15 cellular contexts compared by ENCODE assay signal in genomic region chr1:174448964-174449363, GRCh38. TPM values are rescaled to one million over a fixed set of nuclear protein-coding genes. Genes with fewer than 3 reads are reported as not detected.
DNase-seq lines count a peak whose midpoint lies in the region; ATAC-seq and TF ChIP-seq lines count a peak whose summit lies in the region.
"Had no signal": no experiment of that assay in that cellular context is flagged by ENCODE, and none has a peak within 500 bp of the region (broad histone marks: within the 10 kb centered on the region; RNA-seq: fewer than 3 reads in every experiment).

No MANE protein-coding gene starts in this region.

- POLR2A ChIA-PET in activated CD4-positive, alpha-beta memory T cell treated with anti-CD3 and anti-CD28 coated beads, Interleukin-2, amount 10 ng/mL, durations not matched to agents 7 days and 5 days (lab: Charles Lee): no interaction called here

- H3K27me3 ChIP-seq in adrenal gland: no peaks in the 10 kb centered on the region
- H3K27me3 ChIP-seq in dorsolateral prefrontal cortex: no peaks in the 10 kb centered on the region
- no peaks in the 10 kb centered on the region for H3K27me3 ChIP-seq in smooth muscle cell (ENCODE audit: low read depth)

- H3K9me3 Mint-ChIP-seq in activated CD4-positive, alpha-beta memory T cell treated with anti-CD3 and anti-CD28 coated beads, Interleukin-2, amount 10 ng/mL, durations not matched to agents 7 days and 5 days: no peaks in the 10 kb centered on the region
- H3K9me3 Mint-ChIP-seq in chondrocyte (ENCODE audit: low read depth): peaks cover 6% of the 10 kb centered on the region
- H3K9me3 Mint-ChIP-seq: H9 had no signal

- no peak overlapping the region for H3K4me3 ChIP-seq in adrenal gland
- peak overlapping the region in 25 of 59 donors; percentile 3 to 57 (median 34) for H3K4me3 ChIP-seq in dorsolateral prefrontal cortex
- H3K4me3 ChIP-seq in smooth muscle cell: no peak overlapping the region
- H3K4me3 ChIP-seq: PC-9 had no signal

- H3K4me1 Mint-ChIP-seq in activated CD4-positive, alpha-beta memory T cell treated with anti-CD3 and anti-CD28 coated beads, Interleukin-2, amount 10 ng/mL, durations not matched to agents 7 days and 5 days: no peaks in the 10 kb centered on the region
- H3K4me1 Mint-ChIP-seq in chondrocyte (ENCODE audit: low read depth): peaks cover 10% of the 10 kb centered on the region

- in situ Hi-C loops in G401 (cut with HindIII; ENCODE audit: low sequenced_read_pairs): no loop called here

- CTCF ChIA-PET in activated CD4-positive, alpha-beta memory T cell treated with anti-CD3 and anti-CD28 coated beads, Interleukin-2, amount 10 ng/mL, durations not matched to agents 7 days and 5 days (lab: Charles Lee): no interaction called here

- H3K27ac Mint-ChIP-seq in activated CD4-positive, alpha-beta memory T cell treated with anti-CD3 and anti-CD28 coated beads, Interleukin-2, amount 10 ng/mL, durations not matched to agents 7 days and 5 days: no peak overlapping the region
- H3K27ac Mint-ChIP-seq in chondrocyte (ENCODE audit: unreplicated experiment): no peak overlapping the region

- H2AFZ ChIP-seq in smooth muscle cell (ENCODE audit: low read depth): no peak overlapping the region
- H2AFZ ChIP-seq: PC-9 had no signal

- no peak overlapping the region for H3K4me2 ChIP-seq in smooth muscle cell
- H3K4me2 ChIP-seq: PC-9 had no signal

- TF ChIP-seq POLR2A in adrenal gland (IDR thresholded peaks at IDR 0.05): no peak

- H3K4me1 ChIP-seq in adrenal gland (replicated peaks in 1 of 2) (peaks cover 0 to 8% of the 10 kb centered on the region in 2 donors), smooth muscle cell (ENCODE audit: low read depth) (no peaks in the 10 kb centered on the region)

- H3K4me3 Mint-ChIP-seq in activated CD4-positive, alpha-beta memory T cell treated with anti-CD3 and anti-CD28 coated beads, Interleukin-2, amount 10 ng/mL, durations not matched to agents 7 days and 5 days: no peak overlapping the region
- H3K4me3 Mint-ChIP-seq in chondrocyte (ENCODE audit: unreplicated experiment): no peak overlapping the region
- H3K4me3 Mint-ChIP-seq: H9 had no signal

- intact Hi-C loops in adrenal gland (cut with DNase I): no loop called here
- intact Hi-C loops in dorsolateral prefrontal cortex (cut with DNase I): no loop called here

- H4K20me1 ChIP-seq in smooth muscle cell (ENCODE audit: low read depth): no peaks in the 10 kb centered on the region

- H3K27me3 Mint-ChIP-seq in activated CD4-positive, alpha-beta memory T cell treated with anti-CD3 and anti-CD28 coated beads, Interleukin-2, amount 10 ng/mL, durations not matched to agents 7 days and 5 days: no peaks in the 10 kb centered on the region
- H3K27me3 Mint-ChIP-seq in chondrocyte (ENCODE audit: low read depth): no peaks in the 10 kb centered on the region

- peak overlapping the region in 1 of 5 donors; percentile 27 for H3K27ac ChIP-seq in adrenal gland
- H3K27ac ChIP-seq in dorsolateral prefrontal cortex: peak overlapping the region in 30 of 59 donors; percentile 3 to 68 (median 35)
- H3K27ac ChIP-seq in smooth muscle cell (ENCODE audit: low read depth): no peak overlapping the region
- H3K27ac ChIP-seq: C4-2B, PC-9 had no signal

- H3K9me3 ChIP-seq in adrenal gland (replicated peaks in 1 of 3) (no peaks in the 10 kb centered on the region), smooth muscle cell (replicated peaks; ENCODE audit: low read depth) (no peaks in the 10 kb centered on the region)

- TF ChIP-seq CTCF in adrenal gland (IDR thresholded peaks at IDR 0.05) (no peak), dorsolateral prefrontal cortex (IDR thresholded peaks at IDR 0.05 in 54 of 56, conservative IDR thresholded peaks at IDR 0.05 in 2 of 56; ENCODE audit: low read depth in 1 of 56, partially characterized antibody in 56 of 56) (no peak), smooth muscle cell (IDR thresholded peaks at IDR 0.05; ENCODE audit: borderline replicate concordance, insufficient read depth, poor library complexity, severe bottlenecking) (no peak), chondrocyte (IDR thresholded peaks at IDR 0.05) (no peak)

- no peaks in the 10 kb centered on the region for H3K36me3 Mint-ChIP-seq in activated CD4-positive, alpha-beta memory T cell treated with anti-CD3 and anti-CD28 coated beads, Interleukin-2, amount 10 ng/mL, durations not matched to agents 7 days and 5 days (ENCODE audit: low read depth)
- no peaks in the 10 kb centered on the region for H3K36me3 Mint-ChIP-seq in chondrocyte (ENCODE audit: low read depth)

- H3K36me3 ChIP-seq in adrenal gland (replicated peaks in 1 of 2): no peaks in the 10 kb centered on the region
- H3K36me3 ChIP-seq in smooth muscle cell (ENCODE audit: low read depth): no peaks in the 10 kb centered on the region

- 47 to 65% (median 57%) methylated on average over 5 of the region's 5 CpGs for WGBS in adrenal gland, 4 donors
- WGBS in smooth muscle cell (ENCODE audit: low lambda C conversion rate): 96% methylated on average over 5 of the region's 5 CpGs

- no peaks in the 10 kb centered on the region for H3K79me2 ChIP-seq in smooth muscle cell (ENCODE audit: low read depth)

- H3F3A ChIP-seq in smooth muscle cell (ENCODE audit: low read depth): no peaks in the 10 kb centered on the region

- DNase-seq in G401 (ENCODE audit: low spot score): peak; percentile 58
- peak in 4 of 7 donors; percentile 8 to 57 (median 19) for DNase-seq in adrenal gland
- DNase-seq in dorsolateral prefrontal cortex: peak in 2 of 10 donors; percentile 10 to 38
- peak; percentile 5 for DNase-seq in iris pigment epithelial cell (ENCODE audit: low read depth)
- DNase-seq in smooth muscle cell (lab: John Stamatoyannopoulos, UW; ENCODE audit: unreplicated experiment): no peak
- DNase-seq in activated CD4-positive, alpha-beta memory T cell treated with anti-CD3 and anti-CD28 coated beads, Interleukin-2, amount 10 ng/mL, durations not matched to agents 7 days and 5 days: no peak
- DNase-seq in chondrocyte (ENCODE audit: low spot score): no peak
- DNase-seq: EL, H9, KBM-7, NCI-H1694, NCI-H345, PC-9 had no signal

- H3K9ac ChIP-seq in smooth muscle cell (ENCODE audit: low read depth): no peak overlapping the region

- ATAC-seq in HG03108 (IDR thresholded peaks at IDR 0.05; ENCODE audit: unreplicated experiment): no peak

RNA-seq across cellular contexts. Expression of gene GPR52, which starts 1.2 kb away (rescaled TPM):
- not detected in 2 replicates for total RNA-seq in G401 (2014; rRNA removed; shearing (Covaris generic))
- 1 to 10 TPM in 2 of 8 donors, under 1 TPM in 4, not detected in 2; 0.42 to 2.8 (median 0.79) TPM for total RNA-seq in adrenal gland
- polyA plus RNA-seq in adrenal gland: under 1 TPM in 1 of 3 donors, not detected in 2; 0.24 TPM
- 10 to 100 TPM in 19 of 120 experiments, 1 to 10 TPM in 101; 2.5 to 17.6 (median 7.9) TPM for total RNA-seq in dorsolateral prefrontal cortex
- total RNA-seq in smooth muscle cell: 0.54 and 1.8 TPM in 2 replicates
- polyA plus RNA-seq in smooth muscle cell: not detected in 2 replicates
- total RNA-seq in activated CD4-positive, alpha-beta memory T cell treated with anti-CD3 and anti-CD28 coated beads, Interleukin-2, amount 10 ng/mL, durations not matched to agents 7 days and 5 days: 1 to 10 TPM; 1.2 to 1.6 TPM
- 0.74 to 1.7 TPM (median 1.0 TPM) in 3 replicates for total RNA-seq in chondrocyte

Comparison
In these comparisons a context has a peak if more than half of its experiments do, and no peak if none do; other contexts are left out.
1. DNase-seq: peak in G401 (single experiment), adrenal gland (4 of 7) and iris pigment epithelial cell (single experiment); none in smooth muscle cell (single experiment), activated CD4-positive, alpha-beta memory T cell treated with anti-CD3 and anti-CD28 coated beads, Interleukin-2, amount 10 ng/mL, durations not matched to agents 7 days and 5 days (single experiment) and chondrocyte (single experiment).